In genomic region chr9:107954303-107954702, GRCh38 we compare ENCODE assay signal across 20 cellular contexts.
A peak's percentile ranks its signal among the peaks of the same experiment; 100 is the strongest.
DNase-seq lines count a peak whose midpoint lies in the region; ATAC-seq and TF ChIP-seq lines count a peak whose summit lies in the region.
"Had no signal": no experiment of that assay in that cellular context is flagged by ENCODE, and none has a peak within 500 bp of the region (broad histone marks: within the 10 kb centered on the region; RNA-seq: fewer than 3 reads in every experiment).

No MANE protein-coding gene starts in this region.

- H3K27ac ChIP-seq in left ventricle myocardium inferior (replicated peaks) (no peak overlapping the region), right atrium auricular region (no peak overlapping the region), neutrophil (peak overlapping the region; percentile 47)
- H3K27ac ChIP-seq: 22Rv1; BLaER1 treated with 17β-estradiol and CSF1 and Interleukin-3, amounts not matched to agents 10 nM and 100 nM had no signal

- no peak for DNase-seq in Right ventricle myocardium inferior (ENCODE audit: missing footprints)
- DNase-seq in left ventricle myocardium inferior = no peak
- DNase-seq in right atrium auricular region (ENCODE audit: low spot score) = peak; percentile 62
- no peak for DNase-seq in NCI-H146 (lab: John Stamatoyannopoulos, UW)
- no peak for DNase-seq in globus pallidus (ENCODE audit: low spot score)
- DNase-seq in stimulated activated CD4-positive, alpha-beta T cell treated with anti-CD3 and anti-CD28 coated beads, Interleukin-15, amount 100 ng/mL, for 24 hours = no peak
- DNase-seq: ACHN; Calu3; CD8-positive, alpha-beta memory T cell; DMS153; NCI-H1105; NCI-H2081 treated with DMSO at 0.1 percent for 48 hours; NCI-H2171 treated with DMSO at 0.1 percent for 48 hours; NCI-H524 treated with DMSO at 0.1 percent for 48 hours; Peyer's patch had no signal

- H3K4me3 ChIP-seq in left ventricle myocardium inferior (no peak overlapping the region), right atrium auricular region (no peak overlapping the region), neutrophil (ENCODE audit: low read depth in 1 of 2, low read length in 1 of 2) (no peak overlapping the region)
- H3K4me3 ChIP-seq: BLaER1 treated with 17β-estradiol and CSF1 and Interleukin-3, amounts not matched to agents 10 nM and 100 nM; GM23338; Peyer's patch had no signal

- H3K4me1 ChIP-seq in left ventricle myocardium inferior = no peaks in the 10 kb centered on the region
- no peaks in the 10 kb centered on the region for H3K4me1 ChIP-seq in right atrium auricular region
- peaks cover 16 to 31% of the 10 kb centered on the region in 2 experiments for H3K4me1 ChIP-seq in neutrophil (ENCODE audit: control insufficient read depth in 1 of 2, insufficient read depth in 1 of 2, low read depth in 1 of 2, low read length in 1 of 2)
- H3K4me1 ChIP-seq: BLaER1 treated with 17β-estradiol and CSF1 and Interleukin-3, amounts not matched to agents 10 nM and 100 nM had no signal

- intact Hi-C loops in Right ventricle myocardium inferior (cut with DNase I) (no loop called here), left ventricle myocardium inferior (cut with micrococcal nuclease) (no loop called here)

- ATAC-seq in Right ventricle myocardium inferior (peak; percentile 28), GM18519 (IDR thresholded peaks at IDR 0.05; ENCODE audit: low FRiP score, unreplicated experiment) (no peak)
- ATAC-seq: GM23338 had no signal

- H3K9me3 ChIP-seq in left ventricle myocardium inferior (replicated peaks) (peaks cover 29% of the 10 kb centered on the region), right atrium auricular region (peaks cover 0 to 9% of the 10 kb centered on the region in 2 donors), neutrophil (no peaks in the 10 kb centered on the region)
- H3K9me3 ChIP-seq: Peyer's patch had no signal

- H3K27me3 ChIP-seq in left ventricle myocardium inferior (ENCODE audit: low read depth) = no peaks in the 10 kb centered on the region
- H3K27me3 ChIP-seq in right atrium auricular region = no peaks in the 10 kb centered on the region
- H3K27me3 ChIP-seq in neutrophil = no peaks in the 10 kb centered on the region
- H3K27me3 ChIP-seq: BLaER1 treated with 17β-estradiol and CSF1 and Interleukin-3, amounts not matched to agents 10 nM and 100 nM; Peyer's patch had no signal

- TF ChIP-seq CTCF in left ventricle myocardium inferior (IDR thresholded peaks at IDR 0.05; ENCODE audit: borderline replicate concordance) = no peak
- no peak for TF ChIP-seq CTCF in right atrium auricular region (IDR thresholded peaks at IDR 0.05)
- TF ChIP-seq CTCF in neutrophil (IDR thresholded peaks at IDR 0.05) = no peak

- no peaks in the 10 kb centered on the region for H3K36me3 ChIP-seq in left ventricle myocardium inferior
- no peaks in the 10 kb centered on the region for H3K36me3 ChIP-seq in right atrium auricular region
- no peaks in the 10 kb centered on the region for H3K36me3 ChIP-seq in neutrophil
- H3K36me3 ChIP-seq: Peyer's patch had no signal
